26 cellular contexts compared by ENCODE assay signal in genomic region chr16:5642034-5642433, GRCh38.
"Had no signal": no experiment of that assay in that cellular context is flagged by ENCODE, and none has a peak within 500 bp of the region (broad histone marks: within the 10 kb centered on the region; RNA-seq: fewer than 3 reads in every experiment).

No MANE protein-coding gene starts in this region.

- ATAC-seq: esophagus mucosa; gastrocnemius medialis; left cardiac atrium; left ventricle myocardium superior; natural killer cell; sciatic nerve; stimulated activated effector memory CD8-positive, alpha-beta T cell treated with anti-CD3 and anti-CD28 coated beads, Interleukin-12 subunit alpha, Interleukin-12 subunit beta, amount 100 ng/mL, for 72 hours had no signal

- H3K27ac Mint-ChIP-seq: dendritic cell treated with granulocyte-macrophage colony-stimulating factor and Interleukin-4, amounts not matched to agents 40 ng/mL and 50 ng/mL, for 4 days; endodermal cell; natural killer cell; stimulated activated effector memory CD8-positive, alpha-beta T cell treated with anti-CD3 and anti-CD28 coated beads, Interleukin-12 subunit alpha, Interleukin-12 subunit beta, amount 100 ng/mL, for 72 hours; type B pancreatic cell had no signal

- H3K4me1 Mint-ChIP-seq: natural killer cell; neural crest cell; stimulated activated effector memory CD8-positive, alpha-beta T cell treated with anti-CD3 and anti-CD28 coated beads, Interleukin-12 subunit alpha, Interleukin-12 subunit beta, amount 100 ng/mL, for 72 hours had no signal

- H3K4me3 ChIP-seq: colonic mucosa, gastrocnemius medialis, lower lobe of right lung, prostate gland, right atrium auricular region, smooth muscle cell, stomach, tibial artery had no signal

- H3K9me3 Mint-ChIP-seq: endodermal cell, neural crest cell, type B pancreatic cell had no signal

- H3K36me3 Mint-ChIP-seq: natural killer cell; stimulated activated effector memory CD8-positive, alpha-beta T cell treated with anti-CD3 and anti-CD28 coated beads, Interleukin-12 subunit alpha, Interleukin-12 subunit beta, amount 100 ng/mL, for 72 hours; type B pancreatic cell had no signal

- H3K27me3 Mint-ChIP-seq: dendritic cell treated with granulocyte-macrophage colony-stimulating factor and Interleukin-4, amounts not matched to agents 40 ng/mL and 50 ng/mL, for 4 days had no signal

- H3K9me3 ChIP-seq: colonic mucosa, gastrocnemius medialis, lower lobe of right lung, prostate gland, right atrium auricular region, stomach, tibial artery had no signal

- H3K36me3 ChIP-seq: colonic mucosa, gastrocnemius medialis, lower lobe of right lung, prostate gland, right atrium auricular region, stomach, tibial artery had no signal

- H3K27ac ChIP-seq: colonic mucosa, epithelial cell of prostate, gastrocnemius medialis, lower lobe of right lung, prostate gland, right atrium auricular region, stomach, tibial artery had no signal

- H3K4me1 ChIP-seq: colonic mucosa, gastrocnemius medialis, lower lobe of right lung, prostate gland, right atrium auricular region, stomach, tibial artery had no signal

- H3K4me3 Mint-ChIP-seq: dendritic cell treated with granulocyte-macrophage colony-stimulating factor and Interleukin-4, amounts not matched to agents 40 ng/mL and 50 ng/mL, for 4 days; endodermal cell; natural killer cell; neural crest cell; stimulated activated effector memory CD8-positive, alpha-beta T cell treated with anti-CD3 and anti-CD28 coated beads, Interleukin-12 subunit alpha, Interleukin-12 subunit beta, amount 100 ng/mL, for 72 hours; type B pancreatic cell had no signal

- H3K27me3 ChIP-seq: colonic mucosa, gastrocnemius medialis, right atrium auricular region, stomach had no signal

- DNase-seq: colonic mucosa; effector CD8-positive, alpha-beta T cell; endodermal cell; foreskin fibroblast; gastrocnemius medialis; head of caudate nucleus; left cardiac atrium; left ventricle myocardium superior; lower lobe of right lung; natural killer cell; nucleus accumbens; stimulated activated CD4-positive, alpha-beta T cell treated with anti-CD3 and anti-CD28 coated beads, Interleukin-2, amount 100 ng/mL, for 24 hours; stimulated activated CD4-positive, alpha-beta T cell treated with anti-CD3 and anti-CD28 coated beads, Interleukin-4, amount 100 ng/mL, for 24 hours; stimulated activated naive CD4-positive, alpha-beta T cell treated with Interleukin-2 at 50 U/mL for 16 hours; stomach; tibial artery had no signal
